ENCODE assay signal across 8 cellular contexts in genomic region chr3:184230081-184230602, GRCh38. TPM values are rescaled to one million over a fixed set of nuclear protein-coding genes. Genes with fewer than 3 reads are reported as not detected.
DNase-seq lines count a peak whose midpoint lies in the region; ATAC-seq and TF ChIP-seq lines count a peak whose summit lies in the region.

No MANE protein-coding gene starts in this region.

- H3K4me1 Mint-ChIP-seq in Caco-2 (ENCODE audit: low read depth, unreplicated experiment) (peaks cover 7% of the 10 kb centered on the region), nephron progenitor cell (peaks cover 8% of the 10 kb centered on the region)
- peaks cover 9% of the 10 kb centered on the region for H3K4me1 Mint-ChIP-seq in activated naive CD4-positive, alpha-beta T cell treated with anti-CD3 and anti-CD28 coated beads, Interleukin-2, amount 10 ng/mL, durations not matched to agents 7 days and 5 days
- H3K4me1 Mint-ChIP-seq in naive thymus-derived CD8-positive, alpha-beta T cell, result peaks cover 8 to 15% (median 11%) of the 10 kb centered on the region in 4 donors

- H3K36me3 Mint-ChIP-seq in Caco-2 (ENCODE audit: insufficient read depth, unreplicated experiment), result peaks cover 4% of the 10 kb centered on the region
- no peaks in the 10 kb centered on the region for H3K36me3 Mint-ChIP-seq in nephron progenitor cell (ENCODE audit: low read depth)
- no peaks in the 10 kb centered on the region for H3K36me3 Mint-ChIP-seq in activated naive CD4-positive, alpha-beta T cell treated with anti-CD3 and anti-CD28 coated beads, Interleukin-2, amount 10 ng/mL, durations not matched to agents 7 days and 5 days
- peaks cover 0 to 2% (median 0%) of the 10 kb centered on the region in 3 donors for H3K36me3 Mint-ChIP-seq in naive thymus-derived CD8-positive, alpha-beta T cell

- no peaks in the 10 kb centered on the region for H3K9me3 ChIP-seq in Caco-2
- no peaks in the 10 kb centered on the region for H3K9me3 ChIP-seq in breast epithelium

- peak overlapping the region; percentile 70 for H3K4me3 Mint-ChIP-seq in Caco-2 (ENCODE audit: unreplicated experiment)
- no peak overlapping the region for H3K4me3 Mint-ChIP-seq in nephron progenitor cell
- no peak overlapping the region for H3K4me3 Mint-ChIP-seq in activated naive CD4-positive, alpha-beta T cell treated with anti-CD3 and anti-CD28 coated beads, Interleukin-2, amount 10 ng/mL, durations not matched to agents 7 days and 5 days
- peak overlapping the region in 4 of 10 donors; percentile 51 to 70 (median 64) for H3K4me3 Mint-ChIP-seq in naive thymus-derived CD8-positive, alpha-beta T cell

- intact Hi-C loops in Caco-2 (cut with micrococcal nuclease; ENCODE audit: unreplicated experiment) (loop anchor here (2.0 kb wide), 1 partner anchor 19 kb away; the partner anchor contains the start of genes ALG3 and EEF1AKMT4), breast epithelium (cut with DNase I; ENCODE audit: low total_unique reads) (loop anchor here (5.0 kb wide), 1 partner anchor 1957 kb away; no protein-coding TSS in a partner anchor)

- CTCF ChIA-PET in Caco-2 (lab: Charles Lee), result no interaction called here
- CTCF ChIA-PET in activated naive CD4-positive, alpha-beta T cell treated with anti-CD3 and anti-CD28 coated beads, Interleukin-2, amount 10 ng/mL, durations not matched to agents 7 days and 5 days (lab: Charles Lee), result interaction anchor here (0.7 to 5.1 kb wide), 3 partner anchors 9 to 62 kb away, joined by 3 to 58 read pairs (median 3); no protein-coding TSS in a partner anchor

- TF ChIP-seq POLR2A in breast epithelium (IDR thresholded peaks at IDR 0.05), result no peak

- H3K4me3 ChIP-seq in Caco-2 (ENCODE audit: low read depth, low read length) (peak overlapping the region; percentile 58), breast epithelium (peak overlapping the region; percentile 41 to 68 (median 54))
- peak overlapping the region; percentile 59 for H3K4me3 ChIP-seq in Jurkat, Clone E6-1 (ENCODE audit: low read length)

- no peak overlapping the region for H3K27ac ChIP-seq in breast epithelium

- ATAC-seq in naive thymus-derived CD8-positive, alpha-beta T cell, result no peak
- ATAC-seq in GM21367 (IDR thresholded peaks at IDR 0.05; ENCODE audit: unreplicated experiment), result no peak

- TF ChIP-seq CTCF in Caco-2 (IDR thresholded peaks at IDR 0.05; ENCODE audit: insufficient read depth in 1 of 2, low read depth in 1 of 2, low read length in 1 of 2, severe bottlenecking in 1 of 2, unreplicated experiment in 1 of 2), result no peak
- TF ChIP-seq CTCF in breast epithelium (IDR thresholded peaks at IDR 0.05), result no peak
- TF ChIP-seq CTCF in nephron progenitor cell (IDR thresholded peaks at IDR 0.05), result no peak

- no peaks in the 10 kb centered on the region for H3K9me3 Mint-ChIP-seq in Caco-2 (ENCODE audit: unreplicated experiment)
- no peaks in the 10 kb centered on the region for H3K9me3 Mint-ChIP-seq in nephron progenitor cell
- H3K9me3 Mint-ChIP-seq in activated naive CD4-positive, alpha-beta T cell treated with anti-CD3 and anti-CD28 coated beads, Interleukin-2, amount 10 ng/mL, durations not matched to agents 7 days and 5 days, result no peaks in the 10 kb centered on the region
- H3K9me3 Mint-ChIP-seq in naive thymus-derived CD8-positive, alpha-beta T cell, result no peaks in the 10 kb centered on the region

- H3K36me3 ChIP-seq in Caco-2 (ENCODE audit: control insufficient read depth, insufficient read depth, low read length), result no peaks in the 10 kb centered on the region
- H3K36me3 ChIP-seq in breast epithelium, result no peaks in the 10 kb centered on the region

- DNase-seq in Caco-2 (peak in 1 of 2 experiments; percentile 66), breast epithelium (ENCODE audit: low spot score in 2 of 2) (no peak), nephron progenitor cell (peak; percentile 40), SW 1271 (lab: John Stamatoyannopoulos, UW) (no peak)
- DNase-seq in Jurkat, Clone E6-1 (ENCODE audit: low read depth, low spot score), result no peak
- DNase-seq in activated naive CD4-positive, alpha-beta T cell treated with anti-CD3 and anti-CD28 coated beads, Interleukin-2, amount 10 ng/mL, durations not matched to agents 7 days and 5 days, result no peak
- DNase-seq in naive thymus-derived CD8-positive, alpha-beta T cell, result no peak

- H3K27ac Mint-ChIP-seq in Caco-2 (ENCODE audit: unreplicated experiment) (no peak overlapping the region), nephron progenitor cell (no peak overlapping the region)
- H3K27ac Mint-ChIP-seq in activated naive CD4-positive, alpha-beta T cell treated with anti-CD3 and anti-CD28 coated beads, Interleukin-2, amount 10 ng/mL, durations not matched to agents 7 days and 5 days, result no peak overlapping the region
- no peak overlapping the region for H3K27ac Mint-ChIP-seq in naive thymus-derived CD8-positive, alpha-beta T cell

- POLR2A ChIA-PET in Caco-2 (lab: Charles Lee), result interaction anchor here (0.5 kb wide), 1 partner anchor 16 kb away, joined by 3 read pairs; no protein-coding TSS in a partner anchor
- POLR2A ChIA-PET in naive thymus-derived CD8-positive, alpha-beta T cell (lab: Charles Lee), result interaction anchor here (0.8 to 1.4 kb wide), 3 partner anchors 9 to 346 kb away, joined by 3 to 4 read pairs (median 3); partner anchors contain the start of genes EEF1AKMT4 and PARL

- no TSS peak for BruUV-seq in Caco-2 (replicated peaks; lab: Mats Ljungman, UMichigan)

- peaks cover 26% of the 10 kb centered on the region for H3K27me3 Mint-ChIP-seq in Caco-2 (ENCODE audit: insufficient read depth, unreplicated experiment)
- peaks cover 92% of the 10 kb centered on the region for H3K27me3 Mint-ChIP-seq in nephron progenitor cell (ENCODE audit: low read depth, poor library complexity)
- peaks cover 93% of the 10 kb centered on the region for H3K27me3 Mint-ChIP-seq in activated naive CD4-positive, alpha-beta T cell treated with anti-CD3 and anti-CD28 coated beads, Interleukin-2, amount 10 ng/mL, durations not matched to agents 7 days and 5 days
- H3K27me3 Mint-ChIP-seq in naive thymus-derived CD8-positive, alpha-beta T cell, result peaks cover 28 to 69% (median 41%) of the 10 kb centered on the region in 5 donors

- peaks cover 5% of the 10 kb centered on the region for H3K27me3 ChIP-seq in Caco-2 (replicated peaks; ENCODE audit: control insufficient read depth, insufficient read depth, low read length)
- peaks cover 10 to 37% of the 10 kb centered on the region in 2 donors for H3K27me3 ChIP-seq in breast epithelium

- H3K4me1 ChIP-seq in Caco-2 (peaks cover 9% of the 10 kb centered on the region), breast epithelium (peaks cover 4 to 8% of the 10 kb centered on the region in 2 donors)

RNA-seq across cellular contexts. Expression of gene VWA5B2, which starts 0.8 kb away (rescaled TPM):
- total RNA-seq in Caco-2 (2022) (0.79 and 1.6 TPM in 2 replicates), breast epithelium (under 1 TPM; 0.16 to 0.88 (median 0.33) TPM)
- polyA plus RNA-seq in Jurkat, Clone E6-1 (2012; ENCODE audit: insufficient read depth, insufficient read length), result 3.1 TPM
- total RNA-seq in naive thymus-derived CD8-positive, alpha-beta T cell, result under 1 TPM in 1 of 2 experiments, not detected in 1; 0.41 TPM
- polyA plus RNA-seq in naive thymus-derived CD8-positive, alpha-beta T cell, result under 1 TPM in 2 of 3 donors, not detected in 1; 0.12 to 0.23 TPM

RNA-seq across cellular contexts. Expression of gene ALG3, which starts 18.6 kb away (rescaled TPM):
- total RNA-seq in Caco-2 (2022) (73.4 and 74.9 TPM in 2 replicates), breast epithelium (10 to 100 TPM; 36.4 to 46.5 (median 42.6) TPM)
- 77.9 TPM for polyA plus RNA-seq in Jurkat, Clone E6-1 (2012; ENCODE audit: insufficient read depth, insufficient read length)
- 10 to 100 TPM; 37.7 to 45.3 TPM for total RNA-seq in naive thymus-derived CD8-positive, alpha-beta T cell
- polyA plus RNA-seq in naive thymus-derived CD8-positive, alpha-beta T cell, result 10 to 100 TPM; 47.6 to 68.6 (median 49.8) TPM

RNA-seq across cellular contexts. Expression of gene EEF1AKMT4, which starts 19.3 kb away (rescaled TPM):
- total RNA-seq in Caco-2 (2022), result 12.1 and 13.1 TPM in 2 replicates
- polyA plus RNA-seq in Jurkat, Clone E6-1 (2012; ENCODE audit: insufficient read depth, insufficient read length), result 18.2 TPM
- total RNA-seq in breast epithelium, result 1 to 10 TPM; 3.4 to 9.7 (median 6.2) TPM
- total RNA-seq in naive thymus-derived CD8-positive, alpha-beta T cell, result 1 to 10 TPM; 1.4 to 1.8 TPM
- 1 to 10 TPM; 3.4 to 4.0 (median 3.5) TPM for polyA plus RNA-seq in naive thymus-derived CD8-positive, alpha-beta T cell

RNA-seq across cellular contexts. Expression of gene CAMK2N2, which starts 31.2 kb away (rescaled TPM):
- total RNA-seq in Caco-2 (2022) (0.46 and 0.66 TPM in 2 replicates), breast epithelium (not detected)
- polyA plus RNA-seq in Jurkat, Clone E6-1 (2012; ENCODE audit: insufficient read depth, insufficient read length), result 7.0 TPM
- not detected for total RNA-seq in naive thymus-derived CD8-positive, alpha-beta T cell
- polyA plus RNA-seq in naive thymus-derived CD8-positive, alpha-beta T cell, result not detected

RNA-seq across cellular contexts. Expression of gene ABCF3, which starts 44.1 kb away (rescaled TPM):
- total RNA-seq in Caco-2 (2022) (68.8 and 69.8 TPM in 2 replicates), breast epithelium (10 to 100 TPM; 59.4 to 77.4 (median 71.8) TPM)
- 57.7 TPM for polyA plus RNA-seq in Jurkat, Clone E6-1 (2012; ENCODE audit: insufficient read depth, insufficient read length)
- 100 to 1,000 TPM; 126 to 128 TPM for total RNA-seq in naive thymus-derived CD8-positive, alpha-beta T cell
- polyA plus RNA-seq in naive thymus-derived CD8-positive, alpha-beta T cell, result 10 to 100 TPM; 35.2 to 56.3 (median 37.6) TPM
